In genomic region chr4:122922877-122923511, GRCh38 we compare ENCODE assay signal across 1 cellular context.
TF ChIP-seq lines count a peak whose summit lies in the region.

No MANE protein-coding gene starts in this region.

TF ChIP-seq in K562, 482 proteins besides CTCF, POLR2A, EP300 and RAD21 (continued from another document):
- peak; percentile 91 for TF ChIP-seq NKRF (IDR thresholded peaks at IDR 0.05; ENCODE audit: borderline replicate concordance)
- TF ChIP-seq MYNN (IDR thresholded peaks at IDR 0.05), result 0 out of 2 replicates have a peak, but pooled peaks have one; percentile 12
- no peak for TF ChIP-seq MYNN (CRISPR knock-in tag; IDR thresholded peaks at IDR 0.05)
- no peak for TF ChIP-seq HNRNPUL1 (IDR thresholded peaks at IDR 0.05; ENCODE audit: low read length)
- TF ChIP-seq ZNF12 (CRISPR knock-in tag; IDR thresholded peaks at IDR 0.05), result 0 out of 2 replicates have a peak, but pooled peaks have one; percentile 34
- 0 out of 2 replicates have a peak, but pooled peaks have one; percentile 14 for TF ChIP-seq EHMT2 (IDR thresholded peaks at IDR 0.05)
- no peak for TF ChIP-seq MTF1 (CRISPR knock-in tag; IDR thresholded peaks at IDR 0.05; ENCODE audit: borderline replicate concordance)
- peak; percentile 54; the same call in 1 of the 2 replicates for TF ChIP-seq L3MBTL2 (IDR thresholded peaks at IDR 0.05)
- TF ChIP-seq HDAC3 (IDR thresholded peaks at IDR 0.05; ENCODE audit: borderline replicate concordance, partially characterized antibody), result peak; percentile 16
- peak; percentile 61 for TF ChIP-seq TAF9B (IDR thresholded peaks at IDR 0.05; ENCODE audit: partially characterized antibody)
- TF ChIP-seq DIDO1 (tag; IDR thresholded peaks at IDR 0.05; ENCODE audit: low read depth), result peak; percentile 68
- peak; percentile 99 for TF ChIP-seq NR2C1 (IDR thresholded peaks at IDR 0.05)
- TF ChIP-seq NR2C1 (tag; IDR thresholded peaks at IDR 0.05), result peak; percentile 99
- TF ChIP-seq ETV5 (CRISPR knock-in tag; IDR thresholded peaks at IDR 0.05; ENCODE audit: low read depth), result no peak; the same call in 1 of the 2 replicates
- no peak for TF ChIP-seq ESRRB (CRISPR knock-in tag; IDR thresholded peaks at IDR 0.05; ENCODE audit: borderline replicate concordance)
- peak in 1 of 2 experiments; percentile 56; a peak in 2 of 4 replicates for TF ChIP-seq RCOR1 (IDR thresholded peaks at IDR 0.05; ENCODE audit: borderline replicate concordance in 1 of 2, low read depth in 2 of 2, low read length in 2 of 2)
- TF ChIP-seq, protein P1, sequence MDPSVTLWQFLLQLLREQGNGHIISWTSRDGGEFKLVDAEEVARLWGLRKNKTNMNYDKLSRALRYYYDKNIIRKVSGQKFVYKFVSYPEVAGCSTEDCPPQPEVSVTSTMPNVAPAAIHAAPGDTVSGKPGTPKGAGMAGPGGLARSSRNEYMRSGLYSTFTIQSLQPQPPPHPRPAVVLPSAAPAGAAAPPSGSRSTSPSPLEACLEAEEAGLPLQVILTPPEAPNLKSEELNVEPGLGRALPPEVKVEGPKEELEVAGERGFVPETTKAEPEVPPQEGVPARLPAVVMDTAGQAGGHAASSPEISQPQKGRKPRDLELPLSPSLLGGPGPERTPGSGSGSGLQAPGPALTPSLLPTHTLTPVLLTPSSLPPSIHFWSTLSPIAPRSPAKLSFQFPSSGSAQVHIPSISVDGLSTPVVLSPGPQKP (CRISPR knock-in tag; IDR thresholded peaks at IDR 0.05), result no peak
- TF ChIP-seq SIN3A (IDR thresholded peaks at IDR 0.05; ENCODE audit: borderline replicate concordance in 2 of 2, control insufficient read depth in 1 of 2, low read depth in 2 of 2, low read length in 2 of 2), result peak; percentile 91 to 97; a peak in 3 of 4 replicates
- TF ChIP-seq CREM (IDR thresholded peaks at IDR 0.05; ENCODE audit: low read depth), result peak; percentile 81
- TF ChIP-seq SOX6 (IDR thresholded peaks at IDR 0.05), result no peak
- 0 out of 2 replicates have a peak, but pooled peaks have one; percentile 44 for TF ChIP-seq RUNX1 (IDR thresholded peaks at IDR 0.05; ENCODE audit: low read depth)
